In the genomic region with DNA sequence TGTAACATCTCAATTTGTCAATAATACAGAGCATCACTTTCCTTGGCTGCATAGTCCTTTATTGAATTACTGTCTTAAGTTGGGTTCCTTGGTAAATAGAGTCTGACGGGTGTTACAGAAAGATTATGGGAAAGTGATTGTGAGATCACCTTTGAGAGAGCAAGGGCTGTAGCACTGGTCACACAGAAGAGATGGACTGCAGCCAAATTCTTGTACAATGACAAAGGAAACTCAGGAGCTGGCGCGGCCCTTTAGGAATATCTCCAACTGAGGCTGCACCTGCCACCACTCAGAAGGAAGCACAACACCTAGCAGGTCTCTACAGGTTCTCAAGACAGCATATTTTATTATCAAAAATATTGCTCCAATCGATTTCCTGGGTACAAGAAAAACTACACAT, we compare ENCODE assay signal across 24 cellular contexts.
A peak's percentile ranks its signal among the peaks of the same experiment; 100 is the strongest.
DNase-seq lines count a peak whose midpoint lies in the region; ATAC-seq, FAIRE-seq and TF ChIP-seq lines count a peak whose summit lies in the region.
"Had no signal": no experiment of that assay in that cellular context is flagged by ENCODE, and none has a peak within 500 bp of the region (broad histone marks: within the 10 kb centered on the region; RNA-seq: fewer than 3 reads in every experiment).

No MANE protein-coding gene starts in this region.

- FAIRE-seq in kidney (lab: Jason Lieb, UNC): no peak
- FAIRE-seq: HepG2, small intestine had no signal

- no peak for TF ChIP-seq RAD21 in Ishikawa (IDR thresholded peaks at IDR 0.05; ENCODE audit: low read depth)

- H3K4me1 ChIP-seq in kidney (ENCODE audit: control insufficient read depth in 1 of 2, insufficient read depth in 1 of 2, low read depth in 1 of 2, low read length in 2 of 2): no peaks in the 10 kb centered on the region
- H3K4me1 ChIP-seq: adrenal gland, breast epithelium had no signal

- TF ChIP-seq EP300 in Ishikawa (IDR thresholded peaks at IDR 0.05; ENCODE audit: borderline replicate concordance): no peak

- intact Hi-C loops in kidney (cut with DNase I): no loop called here

- no peak overlapping the region for H3K27ac ChIP-seq in kidney (ENCODE audit: low read depth in 2 of 2, low read length in 2 of 2)
- H3K27ac ChIP-seq: adrenal gland, breast epithelium, coronary artery, GM23248, thoracic aorta had no signal

- DNase-seq in DMS153 treated with DMSO at 0.1 percent for 48 hours (lab: John Stamatoyannopoulos, UW; ENCODE audit: unreplicated experiment): peak; percentile 15
- DNase-seq in NCI-H345 treated with DMSO at 0.1 percent for 48 hours (lab: John Stamatoyannopoulos, UW; ENCODE audit: unreplicated experiment): peak; percentile 74
- peak; percentile 16 for DNase-seq in kidney
- DNase-seq in NCI-H2171 treated with DMSO at 0.1 percent for 48 hours (lab: John Stamatoyannopoulos, UW): no peak
- DNase-seq in NCI-H1930 (lab: John Stamatoyannopoulos, UW): no peak
- DNase-seq: activated T-cell treated with anti-CD3 and anti-CD28 coated beads, Interleukin-2, amount 50 U/mL, for 1 hour; adrenal gland; CD4-positive, alpha-beta memory T cell; GM23248; kidney glomerular epithelial cell; NCI-H1694 treated with DMSO at 0.1 percent for 48 hours; NCI-H82; nucleus accumbens; Right ventricle myocardium superior; small intestine; stimulated activated CD4-positive, alpha-beta T cell treated with anti-CD3 and anti-CD28 coated beads, Interleukin-2, amount 100 ng/mL, for 48 hours; stimulated activated naive CD4-positive, alpha-beta T cell had no signal

- no peaks in the 10 kb centered on the region for H3K36me3 ChIP-seq in kidney (ENCODE audit: control insufficient read depth in 1 of 2, insufficient read depth in 2 of 2, low read length in 2 of 2)
- H3K36me3 ChIP-seq: adrenal gland, breast epithelium, thoracic aorta had no signal

- H3K9me3 ChIP-seq in kidney (ENCODE audit: control insufficient read depth in 1 of 2, low read length in 2 of 2): no peaks in the 10 kb centered on the region
- H3K9me3 ChIP-seq: adrenal gland, breast epithelium, thoracic aorta had no signal

- no peak for TF ChIP-seq CTCF in kidney (IDR thresholded peaks at IDR 0.05; ENCODE audit: borderline replicate concordance, extremely low read depth, insufficient read depth)

- no peak overlapping the region for H3K4me3 ChIP-seq in kidney (ENCODE audit: low read length in 2 of 2)
- H3K4me3 ChIP-seq: adrenal gland, breast epithelium, coronary artery, GM23248, thoracic aorta had no signal

- no peak overlapping the region for H3K9ac ChIP-seq in kidney (ENCODE audit: low read length in 2 of 2)
- H3K9ac ChIP-seq: GM23248 had no signal

- ATAC-seq in HG02798 (IDR thresholded peaks at IDR 0.05; ENCODE audit: poor library complexity, unreplicated experiment): no peak
- ATAC-seq: activated CD4-positive, CD25-positive, alpha-beta regulatory T cell treated with anti-CD3 and anti-CD28 coated beads, Interleukin-2, amount 50 U/mL, for 24 hours; HepG2 had no signal

TF ChIP-seq in Ishikawa, 13 proteins besides CTCF, POLR2A, EP300 and RAD21:
- peak; percentile 74 for TF ChIP-seq NFIC (IDR thresholded peaks at IDR 0.05)
- no peak for TF ChIP-seq TAF1 (IDR thresholded peaks at IDR 0.05; ENCODE audit: low read depth)
- peak; percentile 28; the same call in 1 of the 2 replicates for TF ChIP-seq TEAD4 (IDR thresholded peaks at IDR 0.05)
- TF ChIP-seq CREB1 (IDR thresholded peaks at IDR 0.05; ENCODE audit: low read depth): no peak
- TF ChIP-seq CEBPB (IDR thresholded peaks at IDR 0.05): no peak
- TF ChIP-seq, protein P1, sequence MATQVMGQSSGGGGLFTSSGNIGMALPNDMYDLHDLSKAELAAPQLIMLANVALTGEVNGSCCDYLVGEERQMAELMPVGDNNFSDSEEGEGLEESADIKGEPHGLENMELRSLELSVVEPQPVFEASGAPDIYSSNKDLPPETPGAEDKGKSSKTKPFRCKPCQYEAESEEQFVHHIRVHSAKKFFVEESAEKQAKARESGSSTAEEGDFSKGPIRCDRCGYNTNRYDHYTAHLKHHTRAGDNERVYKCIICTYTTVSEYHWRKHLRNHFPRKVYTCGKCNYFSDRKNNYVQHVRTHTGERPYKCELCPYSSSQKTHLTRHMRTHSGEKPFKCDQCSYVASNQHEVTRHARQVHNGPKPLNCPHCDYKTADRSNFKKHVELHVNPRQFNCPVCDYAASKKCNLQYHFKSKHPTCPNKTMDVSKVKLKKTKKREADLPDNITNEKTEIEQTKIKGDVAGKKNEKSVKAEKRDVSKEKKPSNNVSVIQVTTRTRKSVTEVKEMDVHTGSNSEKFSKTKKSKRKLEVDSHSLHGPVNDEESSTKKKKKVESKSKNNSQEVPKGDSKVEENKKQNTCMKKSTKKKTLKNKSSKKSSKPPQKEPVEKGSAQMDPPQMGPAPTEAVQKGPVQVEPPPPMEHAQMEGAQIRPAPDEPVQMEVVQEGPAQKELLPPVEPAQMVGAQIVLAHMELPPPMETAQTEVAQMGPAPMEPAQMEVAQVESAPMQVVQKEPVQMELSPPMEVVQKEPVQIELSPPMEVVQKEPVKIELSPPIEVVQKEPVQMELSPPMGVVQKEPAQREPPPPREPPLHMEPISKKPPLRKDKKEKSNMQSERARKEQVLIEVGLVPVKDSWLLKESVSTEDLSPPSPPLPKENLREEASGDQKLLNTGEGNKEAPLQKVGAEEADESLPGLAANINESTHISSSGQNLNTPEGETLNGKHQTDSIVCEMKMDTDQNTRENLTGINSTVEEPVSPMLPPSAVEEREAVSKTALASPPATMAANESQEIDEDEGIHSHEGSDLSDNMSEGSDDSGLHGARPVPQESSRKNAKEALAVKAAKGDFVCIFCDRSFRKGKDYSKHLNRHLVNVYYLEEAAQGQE (IDR thresholded peaks at IDR 0.05; ENCODE audit: low read depth): no peak
- TF ChIP-seq FOXM1 (IDR thresholded peaks at IDR 0.05; ENCODE audit: borderline replicate concordance, low read depth): no peak
- no peak for TF ChIP-seq TCF12 (IDR thresholded peaks at IDR 0.05; ENCODE audit: low read depth)

Comparison
In these comparisons a context has a peak if more than half of its experiments do, and no peak if none do; other contexts are left out.
1. DNase-seq: peak in DMS153 treated with DMSO at 0.1 percent for 48 hours (single experiment), NCI-H345 treated with DMSO at 0.1 percent for 48 hours (single experiment) and kidney (single experiment); none in NCI-H2171 treated with DMSO at 0.1 percent for 48 hours (single experiment) and NCI-H1930 (0 of 2).